In the genomic region with DNA sequence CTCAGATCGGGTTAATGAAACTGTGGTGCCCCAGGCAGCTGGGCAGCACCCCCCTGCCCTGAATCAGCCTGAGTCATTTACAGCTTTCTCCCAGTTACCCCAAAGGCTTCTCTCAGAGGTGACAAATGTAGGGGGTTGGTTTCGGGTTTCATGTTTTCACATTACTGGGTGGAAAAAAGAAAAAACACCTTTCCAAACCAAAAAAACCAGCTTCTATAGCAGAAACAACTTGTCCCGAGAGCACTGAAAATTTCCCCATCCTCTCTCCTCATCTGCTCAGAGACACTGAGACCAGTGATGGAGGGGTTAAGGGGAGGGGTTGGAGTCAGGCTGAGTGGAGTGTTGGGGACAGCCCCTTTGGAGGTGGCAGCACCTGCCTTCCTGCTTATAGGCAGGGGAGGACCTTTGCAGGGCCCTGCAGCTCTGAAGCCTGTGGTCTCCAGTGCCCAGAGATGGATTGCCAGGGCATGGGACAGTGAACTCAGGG, we compare ENCODE assay signal across 7 cellular contexts. TPM values are rescaled to one million over a fixed set of nuclear protein-coding genes. Genes with fewer than 3 reads are reported as not detected.
DNase-seq lines count a peak whose midpoint lies in the region; ATAC-seq and TF ChIP-seq lines count a peak whose summit lies in the region.

No MANE protein-coding gene starts in this region.

- H3K27me3 Mint-ChIP-seq in H9 (ENCODE audit: low read depth) (no peaks in the 10 kb centered on the region; the same call in 1 of the 2 replicates), endothelial cell (ENCODE audit: unreplicated experiment) (peaks cover 5% of the 10 kb centered on the region)

- H2BK120ac ChIP-seq in H9 (ENCODE audit: low read depth, low read length, poor library complexity, severe bottlenecking): no peak overlapping the region

- H2BK20ac ChIP-seq in H9 (ENCODE audit: low read depth, low read length, poor library complexity, severe bottlenecking): no peak overlapping the region

- no peaks in the 10 kb centered on the region for H3K23me2 ChIP-seq in H9 (ENCODE audit: insufficient read length, low read depth, low read length, poor library complexity, severe bottlenecking)

- H2AFZ ChIP-seq in H9 (ENCODE audit: low read length): no peak overlapping the region

- H2BK15ac ChIP-seq in H9 (ENCODE audit: low read depth, low read length): no peak overlapping the region

- peaks cover 12 to 35% (median 22%) of the 10 kb centered on the region in 3 experiments; a peak in 6 of 7 replicates for H3K36me3 Mint-ChIP-seq in H9 (ENCODE audit: insufficient read depth in 1 of 3, low read depth in 3 of 3)
- H3K36me3 Mint-ChIP-seq in endothelial cell (ENCODE audit: low read depth, unreplicated experiment): peaks cover 28% of the 10 kb centered on the region

- ATAC-seq in GM18873 (IDR thresholded peaks at IDR 0.05; ENCODE audit: low FRiP score, unreplicated experiment): peak; percentile 62

- H3K79me2 ChIP-seq in H9 (ENCODE audit: insufficient read depth, low read length): no peaks in the 10 kb centered on the region

- DNase-seq in H9 (peak; percentile 57), NCI-H510A treated with DMSO at 0.1 percent for 48 hours (lab: John Stamatoyannopoulos, UW) (peak; percentile 99), endothelial cell (ENCODE audit: low spot score) (no peak), nucleus accumbens (lab: John Stamatoyannopoulos, UW) (no peak), DMS153 (lab: John Stamatoyannopoulos, UW) (no peak), UCSD-AML1 (lab: John Stamatoyannopoulos, UW; ENCODE audit: unreplicated experiment) (no peak)

- no peak overlapping the region for H2BK5ac ChIP-seq in H9 (ENCODE audit: insufficient read length, low read length)

- H3K4me3 Mint-ChIP-seq in H9 (no peak overlapping the region), endothelial cell (ENCODE audit: unreplicated experiment) (peak overlapping the region; percentile 51)

- H3K9ac ChIP-seq in H9 (ENCODE audit: extremely low read depth, insufficient read length, low read length): no peak overlapping the region

- H3K14ac ChIP-seq in H9 (ENCODE audit: insufficient read depth, low read length): no peak overlapping the region

- no peak overlapping the region for H4K91ac ChIP-seq in H9 (ENCODE audit: insufficient read length, low read depth, low read length)

- H2AK5ac ChIP-seq in H9 (ENCODE audit: insufficient read length, low read length): no peak overlapping the region

- H3K9me3 Mint-ChIP-seq in H9: no peaks in the 10 kb centered on the region
- no peaks in the 10 kb centered on the region for H3K9me3 Mint-ChIP-seq in endothelial cell (ENCODE audit: unreplicated experiment)

- H3K18ac ChIP-seq in H9 (ENCODE audit: insufficient read length, low read depth, low read length): no peak overlapping the region

- no peak overlapping the region for H3K4me2 ChIP-seq in H9 (ENCODE audit: insufficient read depth, insufficient read length, low read length)

- no peak overlapping the region for H3K56ac ChIP-seq in H9 (ENCODE audit: insufficient read length, low read depth, low read length)

- H3K27ac Mint-ChIP-seq in H9: no peak overlapping the region
- no peak overlapping the region for H3K27ac Mint-ChIP-seq in endothelial cell (ENCODE audit: unreplicated experiment)

- H2BK12ac ChIP-seq in H9 (ENCODE audit: insufficient read length, low read depth, low read length): no peak overlapping the region

- no peaks in the 10 kb centered on the region for H3K9me3 ChIP-seq in H9 (ENCODE audit: control insufficient read depth, low read depth, low read length)

- WGBS in H9 (ENCODE audit: extremely low coverage, insufficient read length, low lambda C conversion rate): no CpG with 5 or more reads among the region's 3 CpGs

- H3K27me3 ChIP-seq in H9 (ENCODE audit: insufficient read depth, low read length): no peaks in the 10 kb centered on the region

- no peak overlapping the region for H3T11ph ChIP-seq in H9 (ENCODE audit: low read length)

- H3K4me1 ChIP-seq in H9 (ENCODE audit: insufficient read depth, low read length): peaks cover 2% of the 10 kb centered on the region; the same call in 1 of the 2 replicates

- no peak for TF ChIP-seq CTCF in H9 (conservative IDR thresholded peaks at IDR 0.05)
- TF ChIP-seq CTCF in endothelial cell (IDR thresholded peaks at IDR 0.05; ENCODE audit: unreplicated experiment): no peak

- no peak overlapping the region for H3K23ac ChIP-seq in H9 (ENCODE audit: insufficient read length, low read depth, low read length)

- no peak overlapping the region for H3K27ac ChIP-seq in H9 (ENCODE audit: insufficient read length, low read depth, low read length)

- peaks cover 35 to 49% of the 10 kb centered on the region in 2 experiments for H3K4me1 Mint-ChIP-seq in H9
- H3K4me1 Mint-ChIP-seq in endothelial cell (ENCODE audit: unreplicated experiment): peaks cover 58% of the 10 kb centered on the region

- H4K5ac ChIP-seq in H9 (ENCODE audit: insufficient read length, low read depth, low read length): no peak overlapping the region

- H4K8ac ChIP-seq in H9 (replicated peaks; ENCODE audit: insufficient read length, low read depth, low read length): no peak overlapping the region

- no peaks in the 10 kb centered on the region for H4K20me1 ChIP-seq in H9 (ENCODE audit: control insufficient read depth, insufficient read depth, insufficient read length)

- no peak overlapping the region for H3K4ac ChIP-seq in H9 (ENCODE audit: low read depth, low read length)

- no peaks in the 10 kb centered on the region for H3K79me1 ChIP-seq in H9 (ENCODE audit: insufficient read depth, low read depth, low read length, poor library complexity, severe bottlenecking)

RNA-seq across cellular contexts. Expression of a gene that starts 15.6 kb away (rescaled TPM):
- total RNA-seq in H9 (2021) (52.4 and 63.1 TPM in 2 replicates), endothelial cell (ENCODE audit: unreplicated experiment) (44.7 TPM)

RNA-seq across cellular contexts. Expression of a gene that starts 18.4 kb away (rescaled TPM):
- total RNA-seq in H9 (2021): 5.8 and 7.0 TPM in 2 replicates
- total RNA-seq in endothelial cell (ENCODE audit: unreplicated experiment): 1.2 TPM

RNA-seq across cellular contexts. Expression of a gene that starts 22.8 kb away (rescaled TPM):
- 32.8 and 34.2 TPM in 2 replicates for total RNA-seq in H9 (2021)
- total RNA-seq in endothelial cell (ENCODE audit: unreplicated experiment): 142 TPM

RNA-seq across cellular contexts. Expression of a gene that starts 38.3 kb away (rescaled TPM):
- total RNA-seq in H9 (2021) (143 and 144 TPM in 2 replicates), endothelial cell (ENCODE audit: unreplicated experiment) (59.2 TPM)

Comparison
In these comparisons a context has a peak if more than half of its experiments do, and no peak if none do; other contexts are left out.
1. DNase-seq: peak in H9 (single experiment) and NCI-H510A treated with DMSO at 0.1 percent for 48 hours (single experiment); none in endothelial cell (single experiment), nucleus accumbens (0 of 56), DMS153 (single experiment) and UCSD-AML1 (single experiment).